ENCODE assay signal across 29 cellular contexts in genomic region chr5:50888754-50889153, GRCh38.
"Had no signal": no experiment of that assay in that cellular context is flagged by ENCODE, and none has a peak within 500 bp of the region (broad histone marks: within the 10 kb centered on the region; RNA-seq: fewer than 3 reads in every experiment).

No MANE protein-coding gene starts in this region.

- H3K4me3 ChIP-seq: cardiac muscle cell, PC-9, SJCRH30 had no signal

- H3K27ac Mint-ChIP-seq: activated CD4-positive, alpha-beta T cell treated with anti-CD3 and anti-CD28 coated beads, Interleukin-2, amount 10 ng/mL, durations not matched to agents 24 days and 14 days; activated CD8-positive, alpha-beta T cell treated with anti-CD3 and anti-CD28 coated beads for 36 hours; activated naive CD8-positive, alpha-beta T cell treated with anti-CD3 and anti-CD28 coated beads for 36 hours; activated T-helper 1 cell treated with anti-CD3 and anti-CD28 coated beads, Interleukin-12 subunit alpha, Interleukin-12 subunit beta, Interleukin-2, Interleukin-4 antibody, amounts not matched to agents 30 ng/mL and 10 ng/mL and 1 ng/mL, durations not matched to agents 14 hours and 24 hours and 36 hours; T-helper 1 cell treated with Interleukin-12 subunit alpha and Interleukin-12 subunit beta and Interleukin-4 antibody, amounts not matched to agents 30 μg/mL and 1 μg/mL, for 36 hours; T-helper 2 cell treated with Interferon-gamma antibody and Interleukin-4, amounts not matched to agents 5 μg/mL and 100 μg/mL, for 36 hours had no signal

- H3K4me1 Mint-ChIP-seq: activated CD4-positive, alpha-beta T cell treated with anti-CD3 and anti-CD28 coated beads, Interleukin-2, amount 10 ng/mL, durations not matched to agents 24 days and 14 days; activated naive CD8-positive, alpha-beta T cell treated with anti-CD3 and anti-CD28 coated beads for 36 hours; central memory CD8-positive, alpha-beta T cell had no signal

- H3K36me3 Mint-ChIP-seq: activated naive CD8-positive, alpha-beta T cell treated with anti-CD3 and anti-CD28 coated beads for 36 hours had no signal

- H3K9me3 Mint-ChIP-seq: activated CD4-positive, alpha-beta T cell treated with anti-CD3 and anti-CD28 coated beads, Interleukin-2, amount 10 ng/mL, durations not matched to agents 24 days and 14 days; activated CD8-positive, alpha-beta T cell treated with anti-CD3 and anti-CD28 coated beads for 36 hours; activated naive CD8-positive, alpha-beta T cell treated with anti-CD3 and anti-CD28 coated beads for 36 hours; activated T-helper 1 cell treated with anti-CD3 and anti-CD28 coated beads, Interleukin-12 subunit alpha, Interleukin-12 subunit beta, Interleukin-2, Interleukin-4 antibody, amounts not matched to agents 30 ng/mL and 10 ng/mL and 1 ng/mL, durations not matched to agents 14 hours and 24 hours and 36 hours; central memory CD8-positive, alpha-beta T cell; T-helper 1 cell treated with Interleukin-12 subunit alpha and Interleukin-12 subunit beta and Interleukin-4 antibody, amounts not matched to agents 30 μg/mL and 1 μg/mL, for 36 hours; T-helper 2 cell treated with Interferon-gamma antibody and Interleukin-4, amounts not matched to agents 5 μg/mL and 100 μg/mL, for 36 hours had no signal

- H3K27me3 Mint-ChIP-seq: activated CD4-positive, alpha-beta T cell treated with anti-CD3 and anti-CD28 coated beads, Interleukin-2, amount 10 ng/mL, durations not matched to agents 24 days and 14 days had no signal

- DNase-seq: activated CD4-positive, alpha-beta T cell treated with anti-CD3 and anti-CD28 coated beads, Interleukin-2, amount 10 ng/mL, durations not matched to agents 24 days and 14 days; activated CD4-positive, alpha-beta T cell treated with anti-CD3 and anti-CD28 coated beads, Interleukin-2, amount 50 U/mL, for 4 hours; activated CD8-positive, alpha-beta T cell treated with anti-CD3 and anti-CD28 coated beads for 36 hours; activated naive CD4-positive, alpha-beta T cell treated with anti-CD3 and anti-CD28 coated beads, Interleukin-2, amount 50 U/mL, for 16 hours; activated naive CD8-positive, alpha-beta T cell treated with anti-CD3 and anti-CD28 coated beads for 36 hours; activated T-cell treated with anti-CD3 and anti-CD28 coated beads, Interleukin-2, amount 50 U/mL, for 1 hour; amniotic stem cell; aorta; brain microvascular endothelial cell; Kasumi-1; KG1; MM.1S; MV-4-11; NCI-H1092 treated with DMSO at 0.1 percent for 48 hours; NCI-H146; NCI-H2081; NCI-H345; NCI-H524 treated with DMSO at 0.1 percent for 48 hours; NCI-H748 treated with DMSO at 0.1 percent for 48 hours; NK-92 treated with Interleukin-12 subunit alpha and Interleukin-12 subunit beta, amount 100 ng/mL, for 24 hours; PC-9; SHP77; SJCRH30; SK-N-SH had no signal

- H3K4me3 Mint-ChIP-seq: activated CD4-positive, alpha-beta T cell treated with anti-CD3 and anti-CD28 coated beads, Interleukin-2, amount 10 ng/mL, durations not matched to agents 24 days and 14 days; activated CD8-positive, alpha-beta T cell treated with anti-CD3 and anti-CD28 coated beads for 36 hours; activated naive CD8-positive, alpha-beta T cell treated with anti-CD3 and anti-CD28 coated beads for 36 hours; activated T-helper 1 cell treated with anti-CD3 and anti-CD28 coated beads, Interleukin-12 subunit alpha, Interleukin-12 subunit beta, Interleukin-2, Interleukin-4 antibody, amounts not matched to agents 30 ng/mL and 10 ng/mL and 1 ng/mL, durations not matched to agents 14 hours and 24 hours and 36 hours; central memory CD8-positive, alpha-beta T cell; T-helper 1 cell treated with Interleukin-12 subunit alpha and Interleukin-12 subunit beta and Interleukin-4 antibody, amounts not matched to agents 30 μg/mL and 1 μg/mL, for 36 hours; T-helper 2 cell treated with Interferon-gamma antibody and Interleukin-4, amounts not matched to agents 5 μg/mL and 100 μg/mL, for 36 hours had no signal

- ATAC-seq: activated CD8-positive, alpha-beta T cell treated with anti-CD3 and anti-CD28 coated beads for 36 hours had no signal
